In genomic region chr6:66340736-66341135, GRCh38 we compare ENCODE assay signal across 27 cellular contexts.
"Had no signal": no experiment of that assay in that cellular context is flagged by ENCODE, and none has a peak within 500 bp of the region (broad histone marks: within the 10 kb centered on the region; RNA-seq: fewer than 3 reads in every experiment).

No MANE protein-coding gene starts in this region.

- H3K36me3 ChIP-seq: stomach, suprapubic skin, thoracic aorta, thyroid gland, tibial artery, tibial nerve, transverse colon, upper lobe of left lung, upper lobe of right lung, uterus, vagina had no signal

- FAIRE-seq: urothelium cell line had no signal

- H3K27ac ChIP-seq: stomach, suprapubic skin, testis, thoracic aorta, thyroid gland, tibial artery, tibial nerve, transverse colon, upper lobe of left lung, upper lobe of right lung, uterus, vagina had no signal

- ATAC-seq: stimulated activated effector memory CD8-positive, alpha-beta T cell treated with anti-CD3 and anti-CD28 coated beads, Interleukin-12 subunit alpha, Interleukin-12 subunit beta, amount 100 ng/mL, for 72 hours; stimulated activated memory B cell treated with anti-CD40 and anti-IgM and Interleukin-4, amounts not matched to agents 10 μg/mL and 1 μg/mL and 100 μg/mL, for 72 hours; stimulated activated naive B cell treated with anti-CD40 and anti-IgM and Interleukin-4, amounts not matched to agents 10 μg/mL and 1 μg/mL and 100 μg/mL, for 72 hours; stimulated activated naive CD8-positive, alpha-beta T cell treated with anti-CD3 and anti-CD28 coated beads, Interleukin-15, amount 100 ng/mL, for 72 hours; stimulated activated naive CD8-positive, alpha-beta T cell treated with anti-CD3 and anti-CD28 coated beads, Interleukin-15, Interleukin-2, amounts not matched to agents 100 U/mL and 50 U/mL, for 24 hours; upper lobe of right lung had no signal

- H3K9me3 ChIP-seq: stomach, suprapubic skin, testis, thoracic aorta, thyroid gland, tibial artery, tibial nerve, transverse colon, upper lobe of left lung, upper lobe of right lung, uterus, vagina had no signal

- DNase-seq: stimulated activated CD4-positive, alpha-beta T cell treated with anti-CD3 and anti-CD28 coated beads, Interleukin-2, amount 100 ng/mL, for 48 hours; stimulated activated CD4-positive, alpha-beta T cell treated with anti-CD3 and anti-CD28 coated beads, Interleukin-4, amount 100 ng/mL, for 1 hour; stimulated activated CD4-positive, alpha-beta T cell treated with anti-CD3 and anti-CD28 coated beads, Interleukin-4, amount 100 ng/mL, for 24 hours; stimulated activated CD4-positive, alpha-beta T cell treated with anti-CD3 and anti-CD28 coated beads, Interleukin-4, amount 100 ng/mL, for 4 hours; stimulated activated CD8-positive, alpha-beta memory T cell treated with anti-CD3 and anti-CD28 coated beads, Interleukin-4, amount 100 ng/mL, for 48 hours; stimulated activated naive B cell treated with anti-CD40 and anti-IgM and Interleukin-4, amounts not matched to agents 10 μg/mL and 1 μg/mL and 100 μg/mL, for 72 hours; stimulated activated naive CD4-positive, alpha-beta T cell; stimulated activated naive CD4-positive, alpha-beta T cell treated with Interleukin-2 at 50 U/mL for 16 hours; stimulated activated naive CD8-positive, alpha-beta T cell treated with anti-CD3 and anti-CD28 coated beads, Interleukin-15, amount 100 ng/mL, for 72 hours; stimulated activated naive CD8-positive, alpha-beta T cell treated with anti-CD3 and anti-CD28 coated beads, Interleukin-15, Interleukin-2, amounts not matched to agents 100 U/mL and 50 U/mL, for 24 hours; stomach; substantia nigra; testis; thyroid gland; tibial artery; transverse colon; trophoblast cell; upper lobe of left lung; upper lobe of right lung; uterus had no signal

- H3K27me3 ChIP-seq: stomach, suprapubic skin, testis, thyroid gland, tibial artery, tibial nerve, transverse colon, upper lobe of left lung, upper lobe of right lung, uterus, vagina had no signal

- H3K4me1 ChIP-seq: stomach, suprapubic skin, testis, thyroid gland, tibial artery, tibial nerve, transverse colon, upper lobe of left lung, upper lobe of right lung, uterus, vagina had no signal

- H3K4me3 ChIP-seq: stomach, suprapubic skin, testis, thoracic aorta, thyroid gland, tibial artery, tibial nerve, transverse colon, upper lobe of left lung, upper lobe of right lung, uterus, vagina had no signal
